Comparison of ENCODE assay signal across 1 cellular context in the genomic region with DNA sequence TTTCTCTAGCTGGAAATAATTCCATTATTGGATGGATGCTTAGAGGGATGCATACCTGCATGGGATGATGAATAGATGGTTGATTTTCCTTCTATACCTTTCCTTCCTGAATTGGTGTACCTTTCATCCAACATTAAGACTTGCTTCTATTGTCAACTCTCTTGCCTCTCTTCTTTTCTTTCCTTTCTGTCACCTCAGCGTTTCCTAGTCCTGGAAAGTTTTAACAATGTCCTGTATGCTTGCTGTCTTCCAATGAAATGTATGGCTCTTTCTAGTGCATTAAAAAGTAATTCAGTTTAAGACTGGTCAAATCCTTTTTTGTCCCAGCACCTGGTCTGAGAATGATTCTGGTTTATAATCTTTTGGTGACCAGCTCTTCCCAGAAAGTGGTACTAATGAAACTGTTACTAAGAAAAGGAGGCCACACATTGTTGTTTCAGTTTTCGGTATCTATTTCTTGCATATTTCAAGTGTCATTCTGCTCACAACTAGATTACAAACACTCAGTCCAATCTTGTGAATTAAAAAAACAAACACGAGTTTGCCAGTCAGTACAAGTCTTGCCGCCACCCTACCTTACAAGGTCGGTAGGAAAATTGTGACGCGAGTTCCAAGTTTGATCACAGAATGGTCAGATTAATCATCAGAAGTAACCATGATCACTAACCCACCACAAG.
A peak's percentile ranks its signal among the peaks of the same experiment; 100 is the strongest.
TF ChIP-seq lines count a peak whose summit lies in the region.

No MANE protein-coding gene starts in this region.

TF ChIP-seq in HepG2, 621 proteins besides CTCF, POLR2A, EP300 and RAD21 (continued from another document):
- peak; percentile 79 to 85 for TF ChIP-seq MAFK (conservative IDR thresholded peaks at IDR 0.05 in 1 of 2, IDR thresholded peaks at IDR 0.05 in 1 of 2; ENCODE audit: low read length in 2 of 2)
- TF ChIP-seq MED8 (CRISPR knock-in tag; IDR thresholded peaks at IDR 0.05; ENCODE audit: insufficient replicate concordance), result no peak
- no peak for TF ChIP-seq IKZF1 (IDR thresholded peaks at IDR 0.05)
- no peak for TF ChIP-seq THAP9 (CRISPR knock-in tag; IDR thresholded peaks at IDR 0.05; ENCODE audit: borderline replicate concordance)
